In the genomic region with DNA sequence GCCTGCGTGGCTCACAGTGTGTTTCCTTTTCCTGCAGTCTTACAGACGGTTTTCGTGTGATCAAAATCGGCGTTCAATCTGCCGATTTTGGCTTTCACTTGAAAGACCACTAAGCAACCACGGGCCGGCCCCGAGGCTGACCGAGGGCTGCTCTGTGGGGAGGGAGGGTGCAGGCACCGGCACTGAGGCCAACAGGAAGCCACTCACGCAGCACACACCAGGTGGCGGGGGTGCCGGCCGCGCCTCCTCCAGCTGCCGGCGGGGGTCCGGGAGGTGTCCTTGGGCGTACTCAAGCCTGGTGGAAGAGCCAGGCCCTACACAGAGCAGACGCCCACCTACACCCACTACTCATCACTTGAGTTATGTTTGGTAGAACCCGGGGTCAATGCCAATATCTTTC, we compare ENCODE assay signal across 22 cellular contexts.
"Had no signal": no experiment of that assay in that cellular context is flagged by ENCODE, and none has a peak within 500 bp of the region (broad histone marks: within the 10 kb centered on the region; RNA-seq: fewer than 3 reads in every experiment).

No MANE protein-coding gene starts in this region.

- DNase-seq: activated CD4-positive, alpha-beta T cell treated with anti-CD3 and anti-CD28 coated beads, Interleukin-2, amount 10 ng/mL, durations not matched to agents 7 days and 5 days; activated CD4-positive, CD25-positive, alpha-beta regulatory T cell treated with anti-CD3 and anti-CD28 coated beads, Interleukin-2, amount 50 U/mL, for 72 hours; activated CD8-positive, alpha-beta T cell treated with anti-CD3 and anti-CD28 coated beads for 36 hours; activated naive CD4-positive, alpha-beta T cell treated with anti-CD3 and anti-CD28 coated beads, Interleukin-2, amount 50 U/mL, for 16 hours; activated T-cell treated with anti-CD3 and anti-CD28 coated beads, Interleukin-2, amount 50 U/mL, for 24 hours; brain microvascular endothelial cell; central memory CD4-positive, alpha-beta T cell; dermis blood vessel endothelial cell; effector memory CD4-positive, alpha-beta T cell; foreskin keratinocyte; hypothalamus; retina; stimulated activated CD4-positive, alpha-beta T cell treated with anti-CD3 and anti-CD28 coated beads, Interleukin-12 subunit alpha, Interleukin-12 subunit beta, amount 100 ng/mL, for 4 hours; stimulated activated naive CD8-positive, alpha-beta T cell treated with anti-CD3 and anti-CD28 coated beads, Interleukin-15, amount 100 ng/mL, for 72 hours; WERI-Rb-1 had no signal

- H2AFZ ChIP-seq: neural progenitor cell had no signal

- H3K9ac ChIP-seq: neural progenitor cell had no signal

- H3K27ac ChIP-seq: ascending aorta, brain microvascular endothelial cell, foreskin keratinocyte, neural progenitor cell, tibial nerve, uterus, WERI-Rb-1 had no signal

- H3K4me3 ChIP-seq: ascending aorta, neural progenitor cell, tibial nerve, uterus had no signal

- H3K27me3 ChIP-seq: ascending aorta, brain microvascular endothelial cell, foreskin keratinocyte, neural progenitor cell, tibial nerve, uterus had no signal

- H3K36me3 ChIP-seq: neural progenitor cell, uterus had no signal

- H3K4me1 ChIP-seq: foreskin keratinocyte, neural progenitor cell had no signal

- ATAC-seq: activated CD8-positive, alpha-beta T cell treated with anti-CD3 and anti-CD28 coated beads for 36 hours; activated T-helper 17 cell treated with anti-CD3 and anti-CD28 coated beads, Interleukin-2, amount 50 U/mL, for 72 hours; foreskin keratinocyte; naive thymus-derived CD8-positive, alpha-beta T cell; stimulated activated effector memory CD8-positive, alpha-beta T cell treated with anti-CD3 and anti-CD28 coated beads, Interleukin-12 subunit alpha, Interleukin-12 subunit beta, amount 100 ng/mL, for 72 hours; stimulated activated naive CD8-positive, alpha-beta T cell treated with anti-CD3 and anti-CD28 coated beads, Interleukin-15, amount 100 ng/mL, for 72 hours had no signal

- H3K9me3 ChIP-seq: ascending aorta, tibial nerve, uterus had no signal

- H3K4me2 ChIP-seq: neural progenitor cell had no signal
